In genomic region chr22:37177755-37178154, GRCh38 we compare ENCODE assay signal across 19 cellular contexts. TPM values are rescaled to one million over a fixed set of nuclear protein-coding genes. Genes with fewer than 3 reads are reported as not detected.
DNase-seq lines count a peak whose midpoint lies in the region; ATAC-seq, FAIRE-seq and TF ChIP-seq lines count a peak whose summit lies in the region.
"Had no signal": no experiment of that assay in that cellular context is flagged by ENCODE, and none has a peak within 500 bp of the region (broad histone marks: within the 10 kb centered on the region; RNA-seq: fewer than 3 reads in every experiment).

No MANE protein-coding gene starts in this region.

- no peak for TF ChIP-seq RAD21 in H1 (IDR thresholded peaks at IDR 0.05 in 1 of 2, conservative IDR thresholded peaks at IDR 0.05 in 1 of 2; ENCODE audit: low read depth in 2 of 2, low read length in 2 of 2)

- 90% methylated on average over 3 of the region's 3 CpGs; no CpG with 5 or more reads in 1 of the 2 experiments for WGBS in H1 (ENCODE audit: extremely low coverage in 1 of 2, insufficient coverage in 1 of 2, insufficient read length in 1 of 2, insufficient replicate concordance in 2 of 2, low coverage in 1 of 2, low lambda C conversion rate in 2 of 2, missing lambda C conversion rate in 1 of 2), 2 experiments

- no peak overlapping the region for H3K4me2 ChIP-seq in H1 (ENCODE audit: insufficient read depth in 1 of 2, low read depth in 2 of 2, low read length in 2 of 2)
- H3K4me2 ChIP-seq in osteoblast (ENCODE audit: insufficient read depth, low read length), result no peak overlapping the region

- H3K79me2 ChIP-seq in H1 (ENCODE audit: control insufficient read depth in 1 of 2, insufficient read depth in 2 of 2, low read length in 2 of 2) (no peaks in the 10 kb centered on the region), osteoblast (ENCODE audit: insufficient read depth, low read length) (no peaks in the 10 kb centered on the region)

- H3K9ac ChIP-seq in H1 (replicated peaks in 1 of 4; ENCODE audit: extremely low read depth in 1 of 4, low read depth in 3 of 4, low read length in 3 of 4), result no peak overlapping the region

- TF ChIP-seq CTCF in right atrium auricular region (IDR thresholded peaks at IDR 0.05) (no peak), H1 (IDR thresholded peaks at IDR 0.05; ENCODE audit: control extremely low read depth in 1 of 3, insufficient read depth in 1 of 3, low read depth in 1 of 3, low read length in 3 of 3) (no peak), osteoblast (IDR thresholded peaks at IDR 0.05; ENCODE audit: extremely low read depth, low read depth, low read length) (no peak)

- no peak overlapping the region for H2BK20ac ChIP-seq in H1 (ENCODE audit: low read length)

- no peak overlapping the region for H3K23ac ChIP-seq in H1 (ENCODE audit: insufficient read length)

- CTCF ChIA-PET in H1 (lab: Charles Lee; ENCODE audit: partially characterized antibody), result interaction anchor here (0.5 to 4.5 kb wide), 7 partner anchors 12 to 107 kb away, joined by 3 to 25 read pairs (median 4); no protein-coding TSS in a partner anchor

- FAIRE-seq in H1 (lab: Jason Lieb, UNC) (no peak), urothelium cell line (lab: Jason Lieb, UNC) (peak; percentile 44)
- FAIRE-seq: GM19239, HTR-8/SVneo, small intestine had no signal

- intact Hi-C loops in left ventricle myocardium superior (cut with micrococcal nuclease), result no loop called here

- H3K4me3 ChIP-seq in right atrium auricular region, result no peak overlapping the region
- H3K4me3 ChIP-seq in H1 (ENCODE audit: extremely low read depth in 1 of 4, insufficient read depth in 2 of 4, low read depth in 3 of 4, low read length in 4 of 4), result no peak overlapping the region
- no peak overlapping the region for H3K4me3 ChIP-seq in osteoblast (ENCODE audit: insufficient read depth, low read length)

- POLR2A ChIA-PET in H1 (lab: Charles Lee; ENCODE audit: partially characterized antibody), result interaction anchor here (1.1 to 1.7 kb wide), 2 partner anchors 10 to 20 kb away, joined by 3 to 4 read pairs; partner anchors contain the start of gene C1QTNF6

- TF ChIP-seq POLR2A in H1 (IDR thresholded peaks at IDR 0.05; ENCODE audit: control extremely low read depth in 1 of 2, low read depth in 2 of 2, low read length in 2 of 2), result no peak

- no peak overlapping the region for H2BK12ac ChIP-seq in H1 (ENCODE audit: low read depth, low read length)

- H3K4me1 ChIP-seq in right atrium auricular region (peaks cover 0 to 52% of the 10 kb centered on the region in 2 donors), H1 (replicated peaks in 1 of 4; ENCODE audit: control insufficient read depth in 3 of 4, insufficient read depth in 4 of 4, low read length in 3 of 4) (peaks cover 0 to under 1% (median 0%) of the 10 kb centered on the region in 4 experiments; a peak in 2 of 7 replicates), osteoblast (ENCODE audit: insufficient read depth, low read length) (peaks cover 22% of the 10 kb centered on the region)

- H3K27ac ChIP-seq in right atrium auricular region (peak overlapping the region; percentile 37 to 43), H1 (ENCODE audit: low read depth, low read length) (no peak overlapping the region), osteoblast (ENCODE audit: low read depth, low read length) (no peak overlapping the region)

- H2BK5ac ChIP-seq in H1 (ENCODE audit: low read depth, low read length), result no peak overlapping the region

- no peak overlapping the region for H4K8ac ChIP-seq in H1 (ENCODE audit: extremely low read depth, insufficient read depth, low read length)

- DNase-seq in right atrium auricular region (ENCODE audit: low spot score) (no peak), left ventricle myocardium superior (no peak), H1 (ENCODE audit: low read depth in 1 of 2, low spot score in 2 of 2) (no peak), osteoblast (ENCODE audit: insufficient read length, low spot score, missing footprints) (peak; percentile 25), urothelium cell line (ENCODE audit: low spot score) (no peak), glomerular visceral epithelial cell (ENCODE audit: extremely low spot score) (no peak)
- DNase-seq in activated CD8-positive, alpha-beta memory T cell treated with anti-CD3 and anti-CD28 coated beads, Interleukin-2, amount 50 U/mL, for 48 hours, result no peak
- DNase-seq: activated B cell treated with CpG ODN at 0.5 μM for 24 hours, endodermal cell, HCEC 1CT, hippocampal formation, NCI-H1694, SHP77 had no signal

- H3K56ac ChIP-seq in H1 (replicated peaks; ENCODE audit: insufficient read length, low read depth, low read length), result no peak overlapping the region

- H2BK120ac ChIP-seq in H1 (replicated peaks; ENCODE audit: low read depth, low read length), result no peak overlapping the region

- H4K91ac ChIP-seq in H1 (replicated peaks; ENCODE audit: insufficient read length, low read length), result no peak overlapping the region

- no peak for ATAC-seq in left ventricle myocardium superior
- no peak for ATAC-seq in GM18520 (IDR thresholded peaks at IDR 0.05; ENCODE audit: unreplicated experiment)
- ATAC-seq: activated CD8-positive, alpha-beta T cell treated with anti-CD3 and anti-CD28 coated beads for 36 hours had no signal

- no peaks in the 10 kb centered on the region for H3K9me3 ChIP-seq in right atrium auricular region
- no peaks in the 10 kb centered on the region for H3K9me3 ChIP-seq in H1 (ENCODE audit: insufficient read depth in 2 of 2, low read depth in 1 of 2, low read length in 1 of 2)
- no peaks in the 10 kb centered on the region for H3K9me3 ChIP-seq in osteoblast (ENCODE audit: low read depth, low read length)

- H4K20me1 ChIP-seq in H1 (replicated peaks in 1 of 2; ENCODE audit: control insufficient read depth in 1 of 2, insufficient read depth in 2 of 2, low read length in 2 of 2), result no peaks in the 10 kb centered on the region
- no peaks in the 10 kb centered on the region for H4K20me1 ChIP-seq in osteoblast (ENCODE audit: insufficient read depth, low read length)

- no peaks in the 10 kb centered on the region for H3K36me3 ChIP-seq in right atrium auricular region
- H3K36me3 ChIP-seq in H1 (ENCODE audit: control insufficient read depth in 2 of 4, insufficient read depth in 4 of 4, low read length in 3 of 4), result no peaks in the 10 kb centered on the region
- no peaks in the 10 kb centered on the region for H3K36me3 ChIP-seq in osteoblast (ENCODE audit: insufficient read depth, low read length)

- H3K79me1 ChIP-seq in H1 (ENCODE audit: low read depth, low read length), result no peaks in the 10 kb centered on the region

- 0 out of 2 replicates have a peak overlapping the region, but pooled peaks have one; percentile 61 for H2BK15ac ChIP-seq in H1 (ENCODE audit: low read length)

- H4K5ac ChIP-seq in H1 (ENCODE audit: insufficient read length, low read depth, low read length), result no peak overlapping the region

- H3K27me3 ChIP-seq in right atrium auricular region (no peaks in the 10 kb centered on the region), H1 (replicated peaks in 1 of 4; ENCODE audit: control insufficient read depth in 3 of 4, extremely low read depth in 1 of 4, insufficient read depth in 3 of 4, low read length in 3 of 4) (no peaks in the 10 kb centered on the region; a peak in 2 of 7 replicates), osteoblast (ENCODE audit: insufficient read depth, low read length) (peaks cover 10% of the 10 kb centered on the region)

- no peaks in the 10 kb centered on the region for H3K23me2 ChIP-seq in H1 (ENCODE audit: low read depth, low read length)

- H2AK5ac ChIP-seq in H1 (ENCODE audit: low read depth, low read length), result no peak overlapping the region

- H3K14ac ChIP-seq in H1 (ENCODE audit: insufficient read length), result no peak overlapping the region

- no peak for TF ChIP-seq EP300 in H1 (IDR thresholded peaks at IDR 0.05; ENCODE audit: borderline replicate concordance in 1 of 2, low read depth in 2 of 2, low read length in 2 of 2)

- H3K18ac ChIP-seq in H1 (ENCODE audit: extremely low read depth, low read length), result no peak overlapping the region

- no peak overlapping the region for H2AFZ ChIP-seq in H1 (ENCODE audit: low read length)
- no peak overlapping the region for H2AFZ ChIP-seq in osteoblast (ENCODE audit: low read length)

- peak overlapping the region; percentile 32 for H3K4ac ChIP-seq in H1 (replicated peaks; ENCODE audit: insufficient read length, low read depth, low read length)

RNA-seq across cellular contexts. Expression of gene C1QTNF6, which starts 10.3 kb away (rescaled TPM):
- total RNA-seq in right atrium auricular region (1 to 10 TPM; 1.6 to 2.2 TPM), left ventricle myocardium superior (1.1 TPM), osteoblast (11.9 and 18.3 TPM in 2 replicates)
- 3.1 and 4.6 TPM in 2 replicates for total RNA-seq in H1 (2021; fragmentation: NEBNext Ultra II Directional; extraction: Animal tissue kit (Norgen Biotek cat#: 25700))
- polyA plus RNA-seq in H1 (2011; rRNA removed), result 5.9 and 6.5 TPM in 2 replicates
- polyA plus RNA-seq in H1 (2011; cell fraction: cytosol; rRNA removed), result 5.7 TPM
- 17.9 TPM for polyA plus RNA-seq in H1 (2011; cell fraction: nucleus; rRNA removed)
- polyA plus RNA-seq in H1 (2012, experiment 1 of 2), result 4.9 to 6.3 TPM (median 5.5 TPM) in 4 replicates
- polyA plus RNA-seq in H1 (2012, experiment 2 of 2), result 2.6 TPM
- 5.6 TPM for polyA plus RNA-seq in H1 (2013, experiment 1 of 2)
- 6.5 TPM for polyA plus RNA-seq in H1 (2013, experiment 2 of 2)
- 5.3 and 5.7 TPM in 2 replicates for polyA minus RNA-seq in H1 (2011; rRNA and poly(A)+ RNA removed)
- 2.9 TPM for polyA minus RNA-seq in H1 (2011; cell fraction: cytosol; rRNA and poly(A)+ RNA removed)
- polyA minus RNA-seq in H1 (2011; cell fraction: nucleus; rRNA and poly(A)+ RNA removed), result 11.6 TPM

RNA-seq across cellular contexts. Expression of gene IL2RB, which starts 28.0 kb away (rescaled TPM):
- total RNA-seq in right atrium auricular region (1 to 10 TPM in 1 of 2 donors, under 1 TPM in 1; 0.94 to 1.0 TPM), left ventricle myocardium superior (0.79 TPM), osteoblast (0.59 TPM in 1 of 2 replicates, not detected in the other)
- total RNA-seq in H1 (2021; fragmentation: NEBNext Ultra II Directional; extraction: Animal tissue kit (Norgen Biotek cat#: 25700)), result 0.67 and 1.3 TPM in 2 replicates
- 0.67 and 1.1 TPM in 2 replicates for polyA plus RNA-seq in H1 (2011; rRNA removed)
- polyA plus RNA-seq in H1 (2011; cell fraction: cytosol; rRNA removed), result 0.48 TPM
- 0.96 TPM for polyA plus RNA-seq in H1 (2011; cell fraction: nucleus; rRNA removed)
- 0.55 to 0.76 TPM (median 0.72 TPM) in 4 replicates for polyA plus RNA-seq in H1 (2012, experiment 1 of 2)
- 0.80 TPM for polyA plus RNA-seq in H1 (2012, experiment 2 of 2)
- 1.6 TPM for polyA plus RNA-seq in H1 (2013, experiment 1 of 2)
- 1.6 TPM for polyA plus RNA-seq in H1 (2013, experiment 2 of 2)
- 0.85 and 1.0 TPM in 2 replicates for polyA minus RNA-seq in H1 (2011; rRNA and poly(A)+ RNA removed)
- polyA minus RNA-seq in H1 (2011; cell fraction: cytosol; rRNA and poly(A)+ RNA removed), result 1.0 TPM
- polyA minus RNA-seq in H1 (2011; cell fraction: nucleus; rRNA and poly(A)+ RNA removed), result 0.60 TPM

RNA-seq across cellular contexts. Expression of gene SSTR3, which starts 34.5 kb away (rescaled TPM):
- total RNA-seq in right atrium auricular region (not detected), left ventricle myocardium superior (not detected), osteoblast (not detected in 2 replicates)
- 0.22 and 0.54 TPM in 2 replicates for total RNA-seq in H1 (2021; fragmentation: NEBNext Ultra II Directional; extraction: Animal tissue kit (Norgen Biotek cat#: 25700))
- polyA plus RNA-seq in H1 (2011; rRNA removed), result 0.61 and 0.77 TPM in 2 replicates
- 0.54 TPM for polyA plus RNA-seq in H1 (2011; cell fraction: cytosol; rRNA removed)
- polyA plus RNA-seq in H1 (2011; cell fraction: nucleus; rRNA removed), result 0.53 TPM
- 0.47 to 1.0 TPM (median 0.80 TPM) in 4 replicates for polyA plus RNA-seq in H1 (2012, experiment 1 of 2)
- 0.73 TPM for polyA plus RNA-seq in H1 (2012, experiment 2 of 2)
- polyA plus RNA-seq in H1 (2013, experiment 1 of 2), result 0.14 TPM
- 0.17 TPM for polyA plus RNA-seq in H1 (2013, experiment 2 of 2)
- polyA minus RNA-seq in H1 (2011; rRNA and poly(A)+ RNA removed), result 0.35 and 1.2 TPM in 2 replicates
- 0.73 TPM for polyA minus RNA-seq in H1 (2011; cell fraction: cytosol; rRNA and poly(A)+ RNA removed)
- 0.50 TPM for polyA minus RNA-seq in H1 (2011; cell fraction: nucleus; rRNA and poly(A)+ RNA removed)
- total RNA-seq: kidney epithelial cell had no signal

Comparison
In these comparisons a context has a peak if more than half of its experiments do, and no peak if none do; other contexts are left out.
1. H3K27ac ChIP-seq: peak in right atrium auricular region (2 of 2); none in H1 (single experiment) and osteoblast (single experiment).